9 cellular contexts compared by ENCODE assay signal in genomic region chr17:50785942-50786570, GRCh38.
DNase-seq lines count a peak whose midpoint lies in the region; ATAC-seq lines count a peak whose summit lies in the region.
"Had no signal": no experiment of that assay in that cellular context is flagged by ENCODE, and none has a peak within 500 bp of the region (broad histone marks: within the 10 kb centered on the region; RNA-seq: fewer than 3 reads in every experiment).

No MANE protein-coding gene starts in this region.

- no peak for ATAC-seq in GM18873 (IDR thresholded peaks at IDR 0.05; ENCODE audit: low FRiP score, unreplicated experiment)
- ATAC-seq in GM21515 (IDR thresholded peaks at IDR 0.05; ENCODE audit: unreplicated experiment) = no peak

- in situ Hi-C loops in T47D (cut with HindIII; ENCODE audit: low pct_unique_long_range_greater_than_20kb, low sequenced_read_pairs) = no loop called here

- H3K27ac ChIP-seq in substantia nigra (ENCODE audit: low read depth, low read length, poor library complexity, severe bottlenecking) = peak overlapping the region; percentile 56

- peak; percentile 98 for DNase-seq in NCI-H1694 treated with DMSO at 0.1 percent for 48 hours (lab: John Stamatoyannopoulos, UW)
- DNase-seq in T47D (ENCODE audit: low read depth in 1 of 2, low spot score in 1 of 2) = peak; percentile 63 to 97
- peak; percentile 65 for DNase-seq in inferior parietal cortex (ENCODE audit: extremely low spot score)
- peak in 17 of 49 donors; percentile 6 to 65 (median 17) for DNase-seq in substantia nigra (lab: John Stamatoyannopoulos, UW)
- no peak for DNase-seq in COLO829 (ENCODE audit: low spot score)
- DNase-seq: activated CD4-positive, alpha-beta memory T cell treated with anti-CD3 and anti-CD28 coated beads for 36 hours; H7 had no signal
